ENCODE assay signal across 1 cellular context in genomic region chr10:103699611-103700435, GRCh38.
TF ChIP-seq lines count a peak whose summit lies in the region.

No MANE protein-coding gene starts in this region.

TF ChIP-seq in HCT116, 20 proteins besides CTCF, POLR2A, EP300 and RAD21 (continued from another document):
- no peak for TF ChIP-seq REST (IDR thresholded peaks at IDR 0.05; ENCODE audit: low read depth)
